Comparison of ENCODE assay signal across 1 cellular context in the genomic region with DNA sequence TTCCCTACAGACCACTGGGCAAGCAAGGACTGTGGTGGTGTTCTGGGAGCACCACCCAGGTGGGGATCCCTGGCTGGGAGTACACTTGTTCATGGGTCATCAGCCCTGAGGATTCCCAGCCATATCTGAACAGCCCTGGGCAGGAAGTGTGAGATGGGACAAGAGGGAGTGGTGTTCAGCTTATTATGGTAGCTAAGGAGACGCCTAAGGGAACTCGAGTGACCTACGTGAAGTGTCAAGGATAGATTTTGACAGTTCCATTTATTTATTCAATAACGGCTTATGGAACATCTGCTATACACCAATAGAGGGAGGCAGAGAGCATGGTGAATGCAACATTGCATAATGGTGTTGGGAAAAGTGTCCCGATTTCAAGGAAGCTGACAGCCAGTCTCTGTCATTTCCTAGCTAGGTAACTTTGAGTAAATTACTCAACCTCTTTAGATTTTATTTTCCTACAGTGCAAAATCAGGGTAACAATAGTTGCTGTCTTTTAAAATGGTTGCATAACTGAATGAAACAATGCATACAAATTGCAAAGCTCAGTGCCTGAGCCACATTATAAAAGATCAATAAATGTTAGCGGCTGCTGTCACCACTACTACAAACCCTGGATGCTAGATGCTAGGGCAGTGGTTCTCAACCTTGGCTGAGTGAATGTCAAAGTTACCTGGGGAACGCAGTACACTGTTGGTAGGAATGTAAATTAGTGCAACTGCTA.
TF ChIP-seq lines count a peak whose summit lies in the region.

No MANE protein-coding gene starts in this region.

TF ChIP-seq in HepG2, 621 proteins besides CTCF, POLR2A, EP300 and RAD21 (continued from another document and continues in another):
- no peak for TF ChIP-seq ZNF142 (CRISPR knock-in tag; IDR thresholded peaks at IDR 0.05)
- no peak for TF ChIP-seq GABPA (IDR thresholded peaks at IDR 0.05; ENCODE audit: low read depth, low read length)
- no peak for TF ChIP-seq GABPA (CRISPR knock-in tag; IDR thresholded peaks at IDR 0.05; ENCODE audit: low read depth)
- no peak for TF ChIP-seq PCBP1 (IDR thresholded peaks at IDR 0.05; ENCODE audit: borderline replicate concordance, low read depth, low read length)
- TF ChIP-seq MIXL1 (CRISPR knock-in tag; IDR thresholded peaks at IDR 0.05): peak; percentile 49; the same call in 1 of the 2 replicates
- TF ChIP-seq, protein P1, sequence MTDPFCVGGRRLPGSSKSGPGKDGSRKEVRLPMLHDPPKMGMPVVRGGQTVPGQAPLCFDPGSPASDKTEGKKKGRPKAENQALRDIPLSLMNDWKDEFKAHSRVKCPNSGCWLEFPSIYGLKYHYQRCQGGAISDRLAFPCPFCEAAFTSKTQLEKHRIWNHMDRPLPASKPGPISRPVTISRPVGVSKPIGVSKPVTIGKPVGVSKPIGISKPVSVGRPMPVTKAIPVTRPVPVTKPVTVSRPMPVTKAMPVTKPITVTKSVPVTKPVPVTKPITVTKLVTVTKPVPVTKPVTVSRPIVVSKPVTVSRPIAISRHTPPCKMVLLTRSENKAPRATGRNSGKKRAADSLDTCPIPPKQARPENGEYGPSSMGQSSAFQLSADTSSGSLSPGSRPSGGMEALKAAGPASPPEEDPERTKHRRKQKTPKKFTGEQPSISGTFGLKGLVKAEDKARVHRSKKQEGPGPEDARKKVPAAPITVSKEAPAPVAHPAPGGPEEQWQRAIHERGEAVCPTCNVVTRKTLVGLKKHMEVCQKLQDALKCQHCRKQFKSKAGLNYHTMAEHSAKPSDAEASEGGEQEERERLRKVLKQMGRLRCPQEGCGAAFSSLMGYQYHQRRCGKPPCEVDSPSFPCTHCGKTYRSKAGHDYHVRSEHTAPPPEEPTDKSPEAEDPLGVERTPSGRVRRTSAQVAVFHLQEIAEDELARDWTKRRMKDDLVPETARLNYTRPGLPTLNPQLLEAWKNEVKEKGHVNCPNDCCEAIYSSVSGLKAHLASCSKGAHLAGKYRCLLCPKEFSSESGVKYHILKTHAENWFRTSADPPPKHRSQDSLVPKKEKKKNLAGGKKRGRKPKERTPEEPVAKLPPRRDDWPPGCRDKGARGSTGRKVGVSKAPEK (CRISPR knock-in tag; IDR thresholded peaks at IDR 0.05; ENCODE audit: borderline replicate concordance): no peak
- TF ChIP-seq ZNF850 (CRISPR knock-in tag; conservative IDR thresholded peaks at IDR 0.05): no peak
- TF ChIP-seq, protein P2, sequence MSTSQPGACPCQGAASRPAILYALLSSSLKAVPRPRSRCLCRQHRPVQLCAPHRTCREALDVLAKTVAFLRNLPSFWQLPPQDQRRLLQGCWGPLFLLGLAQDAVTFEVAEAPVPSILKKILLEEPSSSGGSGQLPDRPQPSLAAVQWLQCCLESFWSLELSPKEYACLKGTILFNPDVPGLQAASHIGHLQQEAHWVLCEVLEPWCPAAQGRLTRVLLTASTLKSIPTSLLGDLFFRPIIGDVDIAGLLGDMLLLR (CRISPR knock-in tag; IDR thresholded peaks at IDR 0.05): no peak
- TF ChIP-seq TSC22D2 (CRISPR knock-in tag; IDR thresholded peaks at IDR 0.05; ENCODE audit: borderline replicate concordance): peak; percentile 59; the same call in 1 of the 2 replicates
- TF ChIP-seq ZNF230 (CRISPR knock-in tag; IDR thresholded peaks at IDR 0.05): no peak
- TF ChIP-seq, protein P3, sequence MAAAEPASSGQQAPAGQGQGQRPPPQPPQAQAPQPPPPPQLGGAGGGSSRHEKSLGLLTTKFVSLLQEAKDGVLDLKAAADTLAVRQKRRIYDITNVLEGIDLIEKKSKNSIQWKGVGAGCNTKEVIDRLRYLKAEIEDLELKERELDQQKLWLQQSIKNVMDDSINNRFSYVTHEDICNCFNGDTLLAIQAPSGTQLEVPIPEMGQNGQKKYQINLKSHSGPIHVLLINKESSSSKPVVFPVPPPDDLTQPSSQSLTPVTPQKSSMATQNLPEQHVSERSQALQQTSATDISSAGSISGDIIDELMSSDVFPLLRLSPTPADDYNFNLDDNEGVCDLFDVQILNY (CRISPR knock-in tag; conservative IDR thresholded peaks at IDR 0.05): no peak
- TF ChIP-seq HIVEP1 (CRISPR knock-in tag; IDR thresholded peaks at IDR 0.05): no peak
- no peak for TF ChIP-seq TBP (CRISPR knock-in tag; IDR thresholded peaks at IDR 0.05)
- TF ChIP-seq ZNF180 (CRISPR knock-in tag; IDR thresholded peaks at IDR 0.05; ENCODE audit: borderline replicate concordance, low read depth): no peak
- TF ChIP-seq THAP11 (CRISPR knock-in tag; IDR thresholded peaks at IDR 0.05): 0 out of 2 replicates have a peak, but pooled peaks have one; percentile 39
- peak; percentile 78 for TF ChIP-seq XRCC5 (optimal IDR thresholded peaks at IDR 0.05; ENCODE audit: low read length)
- TF ChIP-seq ZNF740 (CRISPR knock-in tag; IDR thresholded peaks at IDR 0.05): no peak
- no peak for TF ChIP-seq ZBTB43 (CRISPR knock-in tag; conservative IDR thresholded peaks at IDR 0.05)
- no peak for TF ChIP-seq REPIN1 (CRISPR knock-in tag; IDR thresholded peaks at IDR 0.05; ENCODE audit: borderline replicate concordance, low read depth)
- TF ChIP-seq SRY (CRISPR knock-in tag; IDR thresholded peaks at IDR 0.05): no peak
- TF ChIP-seq PRDM4 (CRISPR knock-in tag; IDR thresholded peaks at IDR 0.05; ENCODE audit: borderline replicate concordance): no peak
- TF ChIP-seq CHD2 (IDR thresholded peaks at IDR 0.05; ENCODE audit: low read depth, low read length): no peak
- TF ChIP-seq GATAD1 (CRISPR knock-in tag; IDR thresholded peaks at IDR 0.05): 0 out of 2 replicates have a peak, but pooled peaks have one; percentile 26
- no peak for TF ChIP-seq ZNF83 (CRISPR knock-in tag; IDR thresholded peaks at IDR 0.05; ENCODE audit: borderline replicate concordance)
- no peak for TF ChIP-seq SETDB1 (CRISPR knock-in tag; IDR thresholded peaks at IDR 0.05; ENCODE audit: borderline replicate concordance)
- TF ChIP-seq SAFB2 (CRISPR knock-in tag; IDR thresholded peaks at IDR 0.05; ENCODE audit: borderline replicate concordance, low read depth): no peak
- TF ChIP-seq SKIL (CRISPR knock-in tag; IDR thresholded peaks at IDR 0.05; ENCODE audit: borderline replicate concordance): no peak
- no peak for TF ChIP-seq RBM22 (optimal IDR thresholded peaks at IDR 0.05; ENCODE audit: low read length)
- TF ChIP-seq PRPF4 (IDR thresholded peaks at IDR 0.05; ENCODE audit: low read depth, low read length, poor library complexity, severe bottlenecking): no peak
- TF ChIP-seq NFE2 (CRISPR knock-in tag; IDR thresholded peaks at IDR 0.05): no peak
- TF ChIP-seq ZC3H13 (CRISPR knock-in tag; IDR thresholded peaks at IDR 0.05): no peak
- TF ChIP-seq NCOA5 (CRISPR knock-in tag; IDR thresholded peaks at IDR 0.05): no peak
- TF ChIP-seq ZNF776 (CRISPR knock-in tag; IDR thresholded peaks at IDR 0.05): no peak
- no peak for TF ChIP-seq NR3C1 (CRISPR knock-in tag; IDR thresholded peaks at IDR 0.05)
- TF ChIP-seq ZNF207 (IDR thresholded peaks at IDR 0.05; ENCODE audit: borderline replicate concordance): no peak
- no peak for TF ChIP-seq DMTF1 (CRISPR knock-in tag; IDR thresholded peaks at IDR 0.05)
- TF ChIP-seq TBX2 (CRISPR knock-in tag; IDR thresholded peaks at IDR 0.05; ENCODE audit: borderline replicate concordance): no peak
- TF ChIP-seq ZNF737 (CRISPR knock-in tag; IDR thresholded peaks at IDR 0.05; ENCODE audit: borderline replicate concordance): no peak
- TF ChIP-seq GPN1 (CRISPR knock-in tag; IDR thresholded peaks at IDR 0.05; ENCODE audit: borderline replicate concordance): no peak
- TF ChIP-seq CBX2 (IDR thresholded peaks at IDR 0.05; ENCODE audit: low read depth, low read length): no peak
- no peak for TF ChIP-seq CBX2 (CRISPR knock-in tag; IDR thresholded peaks at IDR 0.05; ENCODE audit: low read depth)
- no peak for TF ChIP-seq KDM5B (CRISPR knock-in tag; IDR thresholded peaks at IDR 0.05; ENCODE audit: borderline replicate concordance)
